In genomic region chr21:36992671-36993070, GRCh38 we compare ENCODE assay signal across 19 cellular contexts. TPM values are rescaled to one million over a fixed set of nuclear protein-coding genes. Genes with fewer than 3 reads are reported as not detected.
DNase-seq lines count a peak whose midpoint lies in the region; ATAC-seq and TF ChIP-seq lines count a peak whose summit lies in the region.
"Had no signal": no experiment of that assay in that cellular context is flagged by ENCODE, and none has a peak within 500 bp of the region (broad histone marks: within the 10 kb centered on the region; RNA-seq: fewer than 3 reads in every experiment).

No MANE protein-coding gene starts in this region.

- H3K27ac ChIP-seq in body of pancreas (no peak overlapping the region), thyroid gland (no peak overlapping the region)
- H3K27ac ChIP-seq: A549, Peyer's patch, SJCRH30 had no signal

- no peak for TF ChIP-seq POLR2A in body of pancreas (IDR thresholded peaks at IDR 0.05)
- no peak for TF ChIP-seq POLR2A in thyroid gland (IDR thresholded peaks at IDR 0.05)

- ATAC-seq in body of pancreas, result no peak
- ATAC-seq in GM21381 (IDR thresholded peaks at IDR 0.05; ENCODE audit: unreplicated experiment), result no peak
- no peak for ATAC-seq in sciatic nerve
- ATAC-seq: A549, HCT116 had no signal

- H3K4me1 ChIP-seq in body of pancreas, result peaks cover 11% of the 10 kb centered on the region
- peaks cover 0 to 5% of the 10 kb centered on the region in 2 donors for H3K4me1 ChIP-seq in thyroid gland

- WGBS in body of pancreas, 2 donors, result 49 to 62% methylated on average over 6 to 7 of the region's 7 CpGs
- 69 to 71% methylated on average over 7 of the region's 7 CpGs for WGBS in thyroid gland, 2 donors

- H3K4me3 ChIP-seq in H7 (ENCODE audit: insufficient read depth, low read depth, low read length) (no peak overlapping the region), body of pancreas (no peak overlapping the region), thyroid gland (replicated peaks in 1 of 3) (no peak overlapping the region)
- H3K4me3 ChIP-seq: A549, Peyer's patch, SJCRH30 had no signal

- DNase-seq in H7, result peak; percentile 69
- DNase-seq in body of pancreas, result peak in 3 of 4 donors; percentile 26 to 58 (median 29)
- peak; percentile 64 for DNase-seq in islet precursor cell
- peak; percentile 20 to 34 for DNase-seq in thyroid gland
- DNase-seq in sciatic nerve (ENCODE audit: low spot score), result no peak
- no peak for DNase-seq in T-helper 2 cell
- DNase-seq: DMS79, NCI-H1105, NCI-H146, NCI-H2029 treated with DMSO at 0.1 percent for 48 hours, NCI-H226, NCI-H524 treated with DMSO at 0.1 percent for 48 hours, Peyer's patch, SJCRH30 had no signal

- no peaks in the 10 kb centered on the region for H3K27me3 ChIP-seq in H7 (ENCODE audit: control insufficient read depth, insufficient read depth, low read length)
- H3K27me3 ChIP-seq in body of pancreas, result no peaks in the 10 kb centered on the region
- H3K27me3 ChIP-seq in thyroid gland, result no peaks in the 10 kb centered on the region
- H3K27me3 ChIP-seq: Peyer's patch, SJCRH30 had no signal

- intact Hi-C loops in body of pancreas (cut with DNase I), result no loop called here
- intact Hi-C loops in thyroid gland (cut with DNase I), result no loop called here
- intact Hi-C loops in sciatic nerve (cut with DNase I), result loop anchor here (5.0 kb wide), 1 partner anchor 80 kb away; the partner anchor contains the start of genes PIGP and TTC3

- H3K9me3 ChIP-seq in body of pancreas, result no peaks in the 10 kb centered on the region
- no peaks in the 10 kb centered on the region for H3K9me3 ChIP-seq in thyroid gland
- H3K9me3 ChIP-seq: A549, Peyer's patch, SJCRH30 had no signal

- H3K36me3 ChIP-seq in H7 (replicated peaks; ENCODE audit: control insufficient read depth, insufficient read depth, low read length), result no peaks in the 10 kb centered on the region
- H3K36me3 ChIP-seq in body of pancreas (replicated peaks in 1 of 2; ENCODE audit: insufficient read depth in 1 of 2, low read depth in 2 of 2), result no peaks in the 10 kb centered on the region
- no peaks in the 10 kb centered on the region for H3K36me3 ChIP-seq in thyroid gland
- H3K36me3 ChIP-seq: Peyer's patch, SJCRH30 had no signal

- no peak for TF ChIP-seq CTCF in body of pancreas (IDR thresholded peaks at IDR 0.05)
- TF ChIP-seq CTCF in thyroid gland (IDR thresholded peaks at IDR 0.05), result no peak

RNA-seq across cellular contexts. Expression of gene RIPPLY3, which starts 13.8 kb away (rescaled TPM):
- 0.52 and 0.94 TPM in 2 replicates for total RNA-seq in H7 (2014; rRNA removed; shearing (Covaris generic))
- total RNA-seq in body of pancreas (not detected), thyroid gland (not detected), sciatic nerve (not detected)
- total RNA-seq: B cell, HT1080, SJCRH30 had no signal

RNA-seq across cellular contexts. Expression of gene HLCS, which starts 26.2 kb away (rescaled TPM):
- total RNA-seq in H7 (2014; rRNA removed; shearing (Covaris generic)), result 13.0 and 14.3 TPM in 2 replicates
- 10 to 100 TPM; 27.2 to 38.6 TPM for total RNA-seq in body of pancreas
- 10 to 100 TPM; 34.2 to 70.7 (median 43.4) TPM for total RNA-seq in thyroid gland
- 15.0 TPM for total RNA-seq in sciatic nerve

Comparison
In these comparisons a context has a peak if more than half of its experiments do, and no peak if none do; other contexts are left out.
1. DNase-seq: peak in H7 (single experiment), body of pancreas (3 of 4), islet precursor cell (single experiment) and thyroid gland (2 of 2); none in sciatic nerve (single experiment) and T-helper 2 cell (0 of 5).